ENCODE assay signal across 9 cellular contexts in the genomic region with DNA sequence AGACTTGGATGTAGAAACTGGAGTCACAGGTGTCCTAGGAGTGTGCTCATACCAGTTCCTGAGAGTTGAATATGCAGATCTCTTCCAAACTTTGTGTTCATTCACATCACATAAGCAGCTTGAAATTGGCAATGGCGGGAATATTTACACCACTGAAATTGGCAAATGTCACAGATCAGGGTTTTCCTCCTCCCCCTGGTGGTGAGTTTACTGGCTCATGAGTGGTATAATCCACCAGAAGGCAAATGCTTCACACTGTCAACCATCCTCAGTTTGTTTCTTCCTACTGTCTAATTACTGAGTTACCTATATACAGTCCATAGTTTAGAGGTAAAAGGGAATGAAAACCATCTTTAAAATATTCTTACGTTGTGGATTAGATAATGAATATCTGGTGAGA.
DNase-seq lines count a peak whose midpoint lies in the region; ATAC-seq and TF ChIP-seq lines count a peak whose summit lies in the region.
"Had no signal": no experiment of that assay in that cellular context is flagged by ENCODE, and none has a peak within 500 bp of the region (broad histone marks: within the 10 kb centered on the region; RNA-seq: fewer than 3 reads in every experiment).

No MANE protein-coding gene starts in this region.

- intact Hi-C loops in esophagus squamous epithelium (cut with DNase I), result no loop called here

- H3K4me3 ChIP-seq in GM12865 (ENCODE audit: low read depth, low read length) (no peak overlapping the region), gastroesophageal sphincter (no peak overlapping the region), esophagus squamous epithelium (no peak overlapping the region)

- H3K4me1 ChIP-seq in gastroesophageal sphincter, result no peaks in the 10 kb centered on the region
- peaks cover 5 to 39% (median 9%) of the 10 kb centered on the region in 3 donors for H3K4me1 ChIP-seq in esophagus squamous epithelium

- ATAC-seq in GM21723 (IDR thresholded peaks at IDR 0.05; ENCODE audit: unreplicated experiment) (peak; percentile 35), gastroesophageal sphincter (no peak), GM21619 (IDR thresholded peaks at IDR 0.05; ENCODE audit: unreplicated experiment) (no peak)

- DNase-seq in GM12865 (ENCODE audit: low read depth) (peak; percentile 46), RPMI8226 (peak; percentile 38), germinal center (ENCODE audit: low spot score) (peak; percentile 5), hypothalamus (lab: John Stamatoyannopoulos, UW) (no peak), esophagus squamous epithelium (lab: John Stamatoyannopoulos, UW) (no peak)

- 88 to 89% methylated on average over 2 of the region's 2 CpGs for WGBS in gastroesophageal sphincter (ENCODE audit: low coverage in 1 of 2), 2 donors
- 55 to 64% methylated on average over 2 of the region's 2 CpGs for WGBS in esophagus squamous epithelium, 2 donors

- TF ChIP-seq POLR2A in gastroesophageal sphincter (IDR thresholded peaks at IDR 0.05) (no peak), esophagus squamous epithelium (IDR thresholded peaks at IDR 0.05) (no peak)

- H3K36me3 ChIP-seq in gastroesophageal sphincter (no peaks in the 10 kb centered on the region), esophagus squamous epithelium (no peaks in the 10 kb centered on the region)

- H3K27ac ChIP-seq in gastroesophageal sphincter (no peak overlapping the region), esophagus squamous epithelium (peak overlapping the region in 1 of 4 donors; percentile 13)
- H3K27ac ChIP-seq: VCaP had no signal

- no peaks in the 10 kb centered on the region for H3K9me3 ChIP-seq in gastroesophageal sphincter
- no peaks in the 10 kb centered on the region for H3K9me3 ChIP-seq in esophagus squamous epithelium

- TF ChIP-seq CTCF in GM12865 (IDR thresholded peaks at IDR 0.05; ENCODE audit: insufficient read depth, low read depth, low read length, missing control alignments), result peak; percentile 47
- no peak for TF ChIP-seq CTCF in gastroesophageal sphincter (IDR thresholded peaks at IDR 0.05)
- TF ChIP-seq CTCF in esophagus squamous epithelium (IDR thresholded peaks at IDR 0.05), result peak in 3 of 6 experiments; percentile 15 to 53 (median 32)

- TF ChIP-seq EP300 in gastroesophageal sphincter (IDR thresholded peaks at IDR 0.05), result no peak

- H3K27me3 ChIP-seq in gastroesophageal sphincter (no peaks in the 10 kb centered on the region), esophagus squamous epithelium (no peaks in the 10 kb centered on the region)

Comparison
In these comparisons a context has a peak if more than half of its experiments do, and no peak if none do; other contexts are left out.
1. DNase-seq: peak in GM12865 (single experiment), RPMI8226 (single experiment) and germinal center (single experiment); none in hypothalamus (0 of 51) and esophagus squamous epithelium (single experiment).